Comparison of ENCODE assay signal across 23 cellular contexts in genomic region chr9:3773661-3774060, GRCh38.
"Had no signal": no experiment of that assay in that cellular context is flagged by ENCODE, and none has a peak within 500 bp of the region (broad histone marks: within the 10 kb centered on the region; RNA-seq: fewer than 3 reads in every experiment).

No MANE protein-coding gene starts in this region.

- H2AFZ ChIP-seq: hepatocyte had no signal

- H3K9me3 ChIP-seq: left ventricle myocardium inferior, ovary, right atrium auricular region, right lobe of liver, testis, thyroid gland, transverse colon, upper lobe of left lung, vagina had no signal

- H3K4me2 ChIP-seq: hepatocyte, smooth muscle cell had no signal

- DNase-seq: islet precursor cell; left ventricle myocardium inferior; naive thymus-derived CD8-positive, alpha-beta T cell; nephron progenitor cell; ovary; right lobe of liver; stimulated activated CD4-positive, alpha-beta T cell treated with anti-CD3 and anti-CD28 coated beads, Interleukin-1b, Interleukin-23, amount 100 ng/mL, for 48 hours; stimulated activated CD4-positive, alpha-beta T cell treated with anti-CD3 and anti-CD28 coated beads, Interleukin-2, amount 100 ng/mL, for 48 hours; stimulated activated CD4-positive, alpha-beta T cell treated with anti-CD3 and anti-CD28 coated beads, Interleukin-4, amount 100 ng/mL, for 4 hours; stimulated activated CD8-positive, alpha-beta memory T cell treated with anti-CD3 and anti-CD28 coated beads, Interleukin-4, amount 100 ng/mL, for 48 hours; stimulated activated naive CD4-positive, alpha-beta T cell treated with Interleukin-2 at 50 U/mL for 16 hours; stimulated activated naive CD8-positive, alpha-beta T cell treated with anti-CD3 and anti-CD28 coated beads, Interleukin-15, amount 100 ng/mL, for 72 hours; substantia nigra; testis; thyroid gland; transverse colon; upper lobe of left lung had no signal

- H3K36me3 ChIP-seq: left ventricle myocardium inferior, ovary, right atrium auricular region, right lobe of liver, thyroid gland, transverse colon, upper lobe of left lung, vagina had no signal

- H3K27ac ChIP-seq: hepatocyte, left ventricle myocardium inferior, ovary, right atrium auricular region, right lobe of liver, testis, thyroid gland, transverse colon, upper lobe of left lung, vagina had no signal

- H3K79me2 ChIP-seq: hepatocyte had no signal

- ATAC-seq: naive thymus-derived CD8-positive, alpha-beta T cell; right lobe of liver; stimulated activated memory B cell treated with anti-CD40 and anti-IgM and Interleukin-4, amounts not matched to agents 10 μg/mL and 1 μg/mL and 100 μg/mL, for 72 hours; stimulated activated naive CD8-positive, alpha-beta T cell treated with anti-CD3 and anti-CD28 coated beads, Interleukin-15, amount 100 ng/mL, for 72 hours had no signal

- H3K4me3 ChIP-seq: hepatocyte, left ventricle myocardium inferior, lung, ovary, right atrium auricular region, right lobe of liver, smooth muscle cell, testis, thyroid gland, transverse colon, upper lobe of left lung, vagina had no signal

- H3K27me3 ChIP-seq: hepatocyte, ovary, right atrium auricular region, right lobe of liver, testis, thyroid gland, transverse colon, upper lobe of left lung, vagina had no signal

- H3K4me1 ChIP-seq: left ventricle myocardium inferior, right atrium auricular region, right lobe of liver, testis, transverse colon had no signal
